9 cellular contexts compared by ENCODE assay signal in genomic region chr1:20361805-20362381, GRCh38.
DNase-seq lines count a peak whose midpoint lies in the region; ATAC-seq and TF ChIP-seq lines count a peak whose summit lies in the region.
"Had no signal": no experiment of that assay in that cellular context is flagged by ENCODE, and none has a peak within 500 bp of the region (broad histone marks: within the 10 kb centered on the region; RNA-seq: fewer than 3 reads in every experiment).

No MANE protein-coding gene starts in this region.

- no peaks in the 10 kb centered on the region for H3K9me3 Mint-ChIP-seq in activated CD4-positive, alpha-beta T cell treated with anti-CD3 and anti-CD28 coated beads, Interleukin-2, amount 10 ng/mL, durations not matched to agents 24 days and 14 days
- H3K9me3 Mint-ChIP-seq in T-helper 2 cell treated with Interferon-gamma antibody and Interleukin-4, amounts not matched to agents 5 μg/mL and 100 μg/mL, for 36 hours: no peaks in the 10 kb centered on the region
- H3K9me3 Mint-ChIP-seq: T-cell had no signal

- H3K4me3 ChIP-seq in foreskin fibroblast (ENCODE audit: low read depth in 1 of 2, low read length in 2 of 2): no peak overlapping the region
- H3K4me3 ChIP-seq in ovary: no peak overlapping the region

- TF ChIP-seq CTCF in foreskin fibroblast (IDR thresholded peaks at IDR 0.05; ENCODE audit: low read depth, low read length) (peak; percentile 90), ovary (IDR thresholded peaks at IDR 0.05) (peak in 2 of 3 donors; percentile 57 to 62)

- H3K36me3 Mint-ChIP-seq in activated CD4-positive, alpha-beta T cell treated with anti-CD3 and anti-CD28 coated beads, Interleukin-2, amount 10 ng/mL, durations not matched to agents 24 days and 14 days (ENCODE audit: low read depth): no peaks in the 10 kb centered on the region
- H3K36me3 Mint-ChIP-seq in T-helper 2 cell treated with Interferon-gamma antibody and Interleukin-4, amounts not matched to agents 5 μg/mL and 100 μg/mL, for 36 hours (ENCODE audit: low read depth): no peaks in the 10 kb centered on the region
- H3K36me3 Mint-ChIP-seq: T-cell had no signal

- no peak for TF ChIP-seq POLR2A in ovary (IDR thresholded peaks at IDR 0.05)

- H3K36me3 ChIP-seq in ovary: no peaks in the 10 kb centered on the region

- peaks cover 54% of the 10 kb centered on the region for H3K27me3 Mint-ChIP-seq in activated CD4-positive, alpha-beta T cell treated with anti-CD3 and anti-CD28 coated beads, Interleukin-2, amount 10 ng/mL, durations not matched to agents 24 days and 14 days
- peaks cover 62% of the 10 kb centered on the region for H3K27me3 Mint-ChIP-seq in T-helper 2 cell treated with Interferon-gamma antibody and Interleukin-4, amounts not matched to agents 5 μg/mL and 100 μg/mL, for 36 hours (ENCODE audit: low read depth)

- no peaks in the 10 kb centered on the region for H3K27me3 ChIP-seq in ovary

- peak; percentile 80 for DNase-seq in Daoy (ENCODE audit: low read depth)
- DNase-seq in LHCN-M2 (ENCODE audit: low read depth): peak; percentile 50
- peak; percentile 76 for DNase-seq in activated CD4-positive, alpha-beta T cell treated with anti-CD3 and anti-CD28 coated beads, Interleukin-2, amount 10 ng/mL, durations not matched to agents 24 days and 14 days
- DNase-seq in foreskin fibroblast: peak; percentile 40 to 81
- DNase-seq in ovary: peak; percentile 43 to 75 (median 69)
- no peak for DNase-seq in T-helper 2 cell treated with Interferon-gamma antibody and Interleukin-4, amounts not matched to agents 5 μg/mL and 100 μg/mL, for 36 hours (ENCODE audit: low spot score)

- no peak for TF ChIP-seq EP300 in ovary (IDR thresholded peaks at IDR 0.05)

- 12 to 13% (median 12%) methylated on average over 8 of the region's 8 CpGs for WGBS in ovary, 3 donors

- peaks cover 7% of the 10 kb centered on the region for H3K4me1 ChIP-seq in ovary (ENCODE audit: insufficient read depth)

- H3K4me3 Mint-ChIP-seq in activated CD4-positive, alpha-beta T cell treated with anti-CD3 and anti-CD28 coated beads, Interleukin-2, amount 10 ng/mL, durations not matched to agents 24 days and 14 days: no peak overlapping the region
- no peak overlapping the region for H3K4me3 Mint-ChIP-seq in T-helper 2 cell treated with Interferon-gamma antibody and Interleukin-4, amounts not matched to agents 5 μg/mL and 100 μg/mL, for 36 hours
- H3K4me3 Mint-ChIP-seq: T-cell had no signal

- ATAC-seq in HG03196 (IDR thresholded peaks at IDR 0.05; ENCODE audit: unreplicated experiment) (no peak), HG03469 (IDR thresholded peaks at IDR 0.05; ENCODE audit: unreplicated experiment) (no peak)
- ATAC-seq: T-cell had no signal

- intact Hi-C loops in activated CD4-positive, alpha-beta T cell treated with anti-CD3 and anti-CD28 coated beads, Interleukin-2, amount 10 ng/mL, durations not matched to agents 24 days and 14 days (cut with micrococcal nuclease): loop anchor here (5.0 kb wide), 1 partner anchor 130 kb away; no protein-coding TSS in a partner anchor
- intact Hi-C loops in ovary (cut with DNase I): loop anchor here in 3 of 4 donors (5.0 to 10.0 kb wide), 3 partner anchors 130 to 437 kb away; partner anchors contain the start of gene PLA2G2E (in 1 of the 3)

- no peak overlapping the region for H3K27ac Mint-ChIP-seq in activated CD4-positive, alpha-beta T cell treated with anti-CD3 and anti-CD28 coated beads, Interleukin-2, amount 10 ng/mL, durations not matched to agents 24 days and 14 days
- H3K27ac Mint-ChIP-seq in T-helper 2 cell treated with Interferon-gamma antibody and Interleukin-4, amounts not matched to agents 5 μg/mL and 100 μg/mL, for 36 hours: no peak overlapping the region
- H3K27ac Mint-ChIP-seq: T-cell had no signal

- peaks cover 3% of the 10 kb centered on the region for H3K4me1 Mint-ChIP-seq in activated CD4-positive, alpha-beta T cell treated with anti-CD3 and anti-CD28 coated beads, Interleukin-2, amount 10 ng/mL, durations not matched to agents 24 days and 14 days
- peaks cover 7% of the 10 kb centered on the region for H3K4me1 Mint-ChIP-seq in T-helper 2 cell treated with Interferon-gamma antibody and Interleukin-4, amounts not matched to agents 5 μg/mL and 100 μg/mL, for 36 hours (ENCODE audit: low read depth)

- no peak overlapping the region for H3K27ac ChIP-seq in ovary

- H3K9me3 ChIP-seq in ovary: no peaks in the 10 kb centered on the region
